In the genomic region with DNA sequence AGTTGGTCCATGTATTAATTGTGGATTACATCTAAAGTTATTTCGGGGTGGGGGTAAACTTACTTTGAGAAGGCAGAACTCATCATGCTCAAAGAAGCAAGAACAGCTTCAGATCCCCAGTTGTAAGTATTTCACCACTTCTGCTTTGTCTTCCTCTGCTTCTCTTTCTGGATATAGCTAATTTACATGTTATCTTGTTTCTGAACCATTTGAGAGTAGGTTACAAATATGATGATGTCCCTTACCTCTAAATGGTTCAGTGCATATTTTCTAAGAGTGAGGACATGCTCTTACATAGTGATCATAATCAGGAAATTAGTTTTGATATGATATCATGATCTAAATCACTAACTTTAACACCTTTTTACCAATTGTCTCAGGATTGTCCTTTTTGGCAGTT, we compare ENCODE assay signal across 9 cellular contexts. TPM values are rescaled to one million over a fixed set of nuclear protein-coding genes. Genes with fewer than 3 reads are reported as not detected.
DNase-seq lines count a peak whose midpoint lies in the region; ATAC-seq, FAIRE-seq and TF ChIP-seq lines count a peak whose summit lies in the region.
"Had no signal": no experiment of that assay in that cellular context is flagged by ENCODE, and none has a peak within 500 bp of the region (broad histone marks: within the 10 kb centered on the region; RNA-seq: fewer than 3 reads in every experiment).

No MANE protein-coding gene starts in this region.

- no peaks in the 10 kb centered on the region for H3K9me3 ChIP-seq in PC-9 (ENCODE audit: insufficient read depth, low read depth)
- H3K9me3 ChIP-seq in stomach smooth muscle (ENCODE audit: control insufficient read depth in 2 of 2, low read length in 2 of 2) = no peaks in the 10 kb centered on the region
- no peaks in the 10 kb centered on the region for H3K9me3 ChIP-seq in neural progenitor cell (ENCODE audit: low read depth)

- DNase-seq in PC-9 = peak in 1 of 2 experiments; percentile 33
- no peak for DNase-seq in iPS-NIHi11 (ENCODE audit: low spot score)
- no peak for DNase-seq in neural progenitor cell (ENCODE audit: low spot score)
- no peak for DNase-seq in HTR-8/SVneo (ENCODE audit: insufficient read length, low spot score)
- DNase-seq: activated naive CD4-positive, alpha-beta T cell treated with anti-CD3 and anti-CD28 coated beads, Interleukin-2, amount 10 ng/mL, durations not matched to agents 7 days and 5 days had no signal

- no TSS peak for BruUV-seq in PC-9 (replicated peaks; lab: Mats Ljungman, UMichigan)

- H3K4me3 Mint-ChIP-seq in neural progenitor cell = no peak overlapping the region
- H3K4me3 Mint-ChIP-seq: activated naive CD4-positive, alpha-beta T cell treated with anti-CD3 and anti-CD28 coated beads, Interleukin-2, amount 10 ng/mL, durations not matched to agents 7 days and 5 days had no signal

- H3K27me3 Mint-ChIP-seq in neural progenitor cell (ENCODE audit: insufficient read depth, low read depth) = no peaks in the 10 kb centered on the region

- H3K4me1 Mint-ChIP-seq in neural progenitor cell = peaks cover 44% of the 10 kb centered on the region
- H3K4me1 Mint-ChIP-seq: activated naive CD4-positive, alpha-beta T cell treated with anti-CD3 and anti-CD28 coated beads, Interleukin-2, amount 10 ng/mL, durations not matched to agents 7 days and 5 days had no signal

- H3K4me1 ChIP-seq in PC-9 (replicated peaks; ENCODE audit: insufficient read depth) (peaks cover 70% of the 10 kb centered on the region), stomach smooth muscle (ENCODE audit: control insufficient read depth, insufficient read depth, low read length) (peaks cover 31% of the 10 kb centered on the region), neural progenitor cell (peaks cover 40% of the 10 kb centered on the region)

- peaks cover 95% of the 10 kb centered on the region for H3K79me2 ChIP-seq in PC-9 (ENCODE audit: low read depth)
- H3K79me2 ChIP-seq in neural progenitor cell (ENCODE audit: low read depth) = peaks cover 100% of the 10 kb centered on the region

- no peak overlapping the region for H2AFZ ChIP-seq in PC-9
- H2AFZ ChIP-seq in neural progenitor cell (replicated peaks) = no peak overlapping the region

- H3K9me3 Mint-ChIP-seq in neural progenitor cell = peaks cover 5% of the 10 kb centered on the region
- H3K9me3 Mint-ChIP-seq: activated naive CD4-positive, alpha-beta T cell treated with anti-CD3 and anti-CD28 coated beads, Interleukin-2, amount 10 ng/mL, durations not matched to agents 7 days and 5 days had no signal

- H3K36me3 ChIP-seq in PC-9 (ENCODE audit: low read depth) (no peaks in the 10 kb centered on the region), stomach smooth muscle (ENCODE audit: control insufficient read depth in 2 of 2, insufficient read depth in 2 of 2, low read length in 2 of 2) (no peaks in the 10 kb centered on the region), neural progenitor cell (no peaks in the 10 kb centered on the region)

- no peaks in the 10 kb centered on the region for H3K9me2 ChIP-seq in PC-9 (ENCODE audit: insufficient read depth)

- intact Hi-C loops in PC-9 (cut with micrococcal nuclease; ENCODE audit: unreplicated experiment) = loop anchor here (5.0 kb wide), 1 partner anchor 252 kb away; no protein-coding TSS in a partner anchor

- H3F3A ChIP-seq in PC-9 (ENCODE audit: insufficient read depth, low read depth) = peaks cover 54% of the 10 kb centered on the region
- peaks cover 8% of the 10 kb centered on the region for H3F3A ChIP-seq in neural progenitor cell (ENCODE audit: low read depth)

- ATAC-seq in GM19328 (IDR thresholded peaks at IDR 0.05; ENCODE audit: unreplicated experiment) (peak; percentile 70), HG02943 (IDR thresholded peaks at IDR 0.05; ENCODE audit: low read depth, unreplicated experiment) (peak; percentile 44)

- H4K20me1 ChIP-seq in PC-9 (ENCODE audit: insufficient read depth) = peaks cover 52% of the 10 kb centered on the region
- peaks cover 98% of the 10 kb centered on the region for H4K20me1 ChIP-seq in neural progenitor cell (ENCODE audit: low read depth)

- H3K4me2 ChIP-seq in PC-9 = peak overlapping the region; percentile 82
- H3K4me2 ChIP-seq in neural progenitor cell = no peak overlapping the region

- no peak overlapping the region for H3K4me3 ChIP-seq in PC-9
- no peak overlapping the region for H3K4me3 ChIP-seq in stomach smooth muscle (ENCODE audit: low read length in 2 of 2)
- H3K4me3 ChIP-seq in neural progenitor cell = no peak overlapping the region

- H3K27me3 ChIP-seq in PC-9 (ENCODE audit: insufficient read depth, low read depth) = no peaks in the 10 kb centered on the region
- no peaks in the 10 kb centered on the region for H3K27me3 ChIP-seq in stomach smooth muscle (ENCODE audit: control insufficient read depth in 1 of 2, insufficient read depth in 2 of 2, low read length in 2 of 2)
- no peaks in the 10 kb centered on the region for H3K27me3 ChIP-seq in neural progenitor cell

- POLR2A ChIA-PET in PC-9 (lab: Charles Lee; ENCODE audit: unreplicated experiment) = interaction anchor here (0.6 to 2.5 kb wide), 5 partner anchors 9 to 119 kb away, joined by 3 to 45 read pairs (median 12); a partner anchor contains a TSS

- no peak for FAIRE-seq in HTR-8/SVneo (lab: Jason Lieb, UNC)
- FAIRE-seq: H1 had no signal

- CTCF ChIA-PET in PC-9 (lab: Charles Lee) = interaction anchor here (0.6 to 2.6 kb wide), 3 partner anchors 72 to 572 kb away, joined by 3 to 22 read pairs (median 3); no protein-coding TSS in a partner anchor

- no peak overlapping the region for H3K27ac Mint-ChIP-seq in neural progenitor cell
- H3K27ac Mint-ChIP-seq: activated naive CD4-positive, alpha-beta T cell treated with anti-CD3 and anti-CD28 coated beads, Interleukin-2, amount 10 ng/mL, durations not matched to agents 7 days and 5 days had no signal

- H3K9ac ChIP-seq in stomach smooth muscle (ENCODE audit: low read length in 2 of 2) (peak overlapping the region in 1 of 2 donors; percentile 76), neural progenitor cell (no peak overlapping the region)

- H3K36me3 Mint-ChIP-seq in neural progenitor cell = peaks cover 9% of the 10 kb centered on the region
- H3K36me3 Mint-ChIP-seq: activated naive CD4-positive, alpha-beta T cell treated with anti-CD3 and anti-CD28 coated beads, Interleukin-2, amount 10 ng/mL, durations not matched to agents 7 days and 5 days had no signal

- TF ChIP-seq CTCF in PC-9 (conservative IDR thresholded peaks at IDR 0.05) (no peak), neural progenitor cell (IDR thresholded peaks at IDR 0.05) (no peak)

- H3K27ac ChIP-seq in PC-9 = peak overlapping the region; percentile 87
- H3K27ac ChIP-seq in stomach smooth muscle (ENCODE audit: low read length) = peak overlapping the region; percentile 76
- H3K27ac ChIP-seq in neural progenitor cell = no peak overlapping the region

RNA-seq across cellular contexts. Expression of a gene that starts 11.9 kb away (rescaled TPM):
- total RNA-seq in PC-9 (2021) = 596 and 756 TPM in 2 replicates
- total RNA-seq in neural progenitor cell (ENCODE audit: low replicate concordance) = 76.3 and 84.7 TPM in 2 replicates
